In the genomic region with DNA sequence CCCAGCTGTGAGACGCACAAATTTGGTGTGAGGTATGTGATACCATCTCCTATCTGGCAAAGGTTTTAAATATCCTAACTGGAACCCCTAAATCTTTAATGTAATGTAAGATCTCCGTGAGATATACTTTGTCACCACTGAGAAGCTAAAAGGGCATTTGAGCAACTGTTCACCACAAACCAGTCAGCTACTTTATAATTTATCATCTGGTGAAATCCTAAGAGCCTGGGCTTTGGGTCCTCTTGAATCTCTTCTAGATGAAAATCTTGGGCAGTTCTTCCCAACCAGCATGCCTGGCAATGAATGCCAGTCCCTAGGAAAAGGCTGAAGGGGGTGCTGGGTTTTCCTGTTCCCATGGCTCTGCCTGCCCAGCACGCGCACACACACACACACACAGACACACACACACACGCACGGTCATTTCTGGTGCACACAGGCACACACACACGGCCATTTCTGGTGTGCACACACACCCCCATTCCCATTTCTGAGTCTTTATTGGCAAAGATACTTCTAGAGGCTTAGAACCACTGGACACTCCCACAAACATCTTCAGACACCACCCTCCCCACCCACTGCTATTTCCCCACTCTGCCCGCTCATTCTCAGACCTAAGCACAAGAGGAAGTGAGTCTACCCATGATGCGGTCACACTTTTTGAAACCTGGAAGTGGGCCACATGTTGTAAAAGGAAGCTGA, we compare ENCODE assay signal across 8 cellular contexts.
A peak's percentile ranks its signal among the peaks of the same experiment; 100 is the strongest.
DNase-seq lines count a peak whose midpoint lies in the region; ATAC-seq, FAIRE-seq and TF ChIP-seq lines count a peak whose summit lies in the region.

No MANE protein-coding gene starts in this region.

- H2AFZ ChIP-seq in keratinocyte (ENCODE audit: control insufficient read depth, low read length): no peak overlapping the region

- no peak overlapping the region for H3K4me3 ChIP-seq in astrocyte of the cerebellum (ENCODE audit: low read depth, low read length)
- no peak overlapping the region for H3K4me3 ChIP-seq in keratinocyte (ENCODE audit: control insufficient read depth in 2 of 3, extremely low read depth in 1 of 3, insufficient read depth in 2 of 3, low read depth in 1 of 3, low read length in 3 of 3)

- H3K9me1 ChIP-seq in keratinocyte (ENCODE audit: control insufficient read depth, extremely low read depth, insufficient read depth, low read length): no peaks in the 10 kb centered on the region

- H3K9me3 ChIP-seq in keratinocyte (ENCODE audit: control insufficient read depth, low read depth, low read length): no peaks in the 10 kb centered on the region

- H3K79me2 ChIP-seq in keratinocyte (ENCODE audit: control insufficient read depth, insufficient read depth, low read length): peaks cover 74% of the 10 kb centered on the region

- peak overlapping the region; percentile 73 for H3K4me2 ChIP-seq in keratinocyte (ENCODE audit: control insufficient read depth, extremely low read depth, insufficient read depth, low read depth, low read length)

- peak; percentile 59 for ATAC-seq in GM19395 (IDR thresholded peaks at IDR 0.05; ENCODE audit: unreplicated experiment)
- ATAC-seq in HG03558 (IDR thresholded peaks at IDR 0.05; ENCODE audit: extremely low read depth, unreplicated experiment): peak; percentile 39

- H3K27me3 ChIP-seq in keratinocyte (ENCODE audit: control insufficient read depth, extremely low read depth, insufficient read depth, low read length): no peaks in the 10 kb centered on the region

- H3K4me1 ChIP-seq in keratinocyte (ENCODE audit: control insufficient read depth, extremely low read depth, insufficient read depth, low read length): peaks cover 71% of the 10 kb centered on the region

- H3K27ac ChIP-seq in keratinocyte (ENCODE audit: control insufficient read depth, insufficient read depth, low read length): peak overlapping the region; percentile 73

- H3K9ac ChIP-seq in keratinocyte (ENCODE audit: control insufficient read depth, extremely low read depth, insufficient read depth, low read length): peak overlapping the region; percentile 61

- dilution Hi-C loops in keratinocyte (cut with MboI; ENCODE audit: extremely low pct_ligation_motif_present, low sequenced_read_pairs): no loop called here

- FAIRE-seq in keratinocyte (lab: Jason Lieb, UNC): peak; percentile 83

- in situ Hi-C loops in astrocyte of the cerebellum (cut with HindIII; ENCODE audit: low sequenced_read_pairs): no loop called here

- no peaks in the 10 kb centered on the region for H3K36me3 ChIP-seq in keratinocyte (ENCODE audit: control insufficient read depth in 2 of 2, extremely low read depth in 1 of 2, insufficient read depth in 2 of 2, low read length in 2 of 2)

- DNase-seq in AG20443 (ENCODE audit: low spot score) (peak; percentile 92), T-helper 22 cell (ENCODE audit: low read depth) (peak; percentile 31), astrocyte of the cerebellum (ENCODE audit: low read depth) (peak; percentile 92), keratinocyte (ENCODE audit: low read depth, low spot score) (peak; percentile 89), NCI-H128 (lab: John Stamatoyannopoulos, UW; ENCODE audit: unreplicated experiment) (no peak)
- peak; percentile 31 to 61 (median 51) for DNase-seq in stimulated activated CD4-positive, alpha-beta T cell treated with anti-CD3 and anti-CD28 coated beads, TNF-alpha, amount 100 ng/mL, for 24 hours (ENCODE audit: low read depth in 3 of 3)

- no peaks in the 10 kb centered on the region for H4K20me1 ChIP-seq in keratinocyte (ENCODE audit: control insufficient read depth, extremely low read depth, insufficient read depth, low read length)

- no peak for TF ChIP-seq CTCF in astrocyte of the cerebellum (IDR thresholded peaks at IDR 0.05; ENCODE audit: low read depth, low read length, missing control alignments)
- TF ChIP-seq CTCF in keratinocyte (optimal IDR thresholded peaks at IDR 0.05 in 1 of 3, IDR thresholded peaks at IDR 0.05 in 1 of 3, conservative IDR thresholded peaks at IDR 0.05 in 1 of 3; ENCODE audit: extremely low read depth in 1 of 3, insufficient read depth in 2 of 3, low read length in 3 of 3): no peak
